24 cellular contexts compared by ENCODE assay signal in the genomic region with DNA sequence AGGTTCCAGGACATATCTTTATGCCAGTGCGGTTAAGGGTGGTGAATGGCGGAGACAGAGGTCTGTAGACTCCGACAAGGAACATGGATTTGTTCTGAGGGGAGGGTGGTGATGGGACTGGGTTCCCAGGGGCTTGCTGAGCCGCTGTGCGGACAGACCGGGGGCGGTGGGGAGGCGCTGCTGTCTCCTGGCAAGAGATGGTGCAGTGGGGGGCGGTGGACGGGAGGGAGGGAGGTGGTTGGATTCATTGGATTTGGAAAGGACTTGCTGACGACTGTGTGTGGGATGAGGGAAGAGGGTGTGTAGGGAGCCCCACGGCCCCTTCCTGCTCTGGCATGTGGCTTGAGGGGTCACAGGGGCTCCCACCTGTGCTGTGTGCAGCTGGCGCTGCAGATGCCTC. TPM values are rescaled to one million over a fixed set of nuclear protein-coding genes. Genes with fewer than 3 reads are reported as not detected.
DNase-seq lines count a peak whose midpoint lies in the region; ATAC-seq, FAIRE-seq and TF ChIP-seq lines count a peak whose summit lies in the region.
"Had no signal": no experiment of that assay in that cellular context is flagged by ENCODE, and none has a peak within 500 bp of the region (broad histone marks: within the 10 kb centered on the region; RNA-seq: fewer than 3 reads in every experiment).

No MANE protein-coding gene starts in this region.

- no peaks in the 10 kb centered on the region for H3K27me3 ChIP-seq in right atrium auricular region

- no peaks in the 10 kb centered on the region for H3K36me3 ChIP-seq in right atrium auricular region

- no peaks in the 10 kb centered on the region for H3K9me3 ChIP-seq in right atrium auricular region
- H3K9me3 ChIP-seq: A549, Caco-2 had no signal

- no peak overlapping the region for H3K4me3 ChIP-seq in right atrium auricular region
- H3K4me3 ChIP-seq: A549 had no signal

- peaks cover 13% of the 10 kb centered on the region for H3K4me1 Mint-ChIP-seq in mesothelial cell of epicardium
- H3K4me1 Mint-ChIP-seq: B cell had no signal

- peak overlapping the region; percentile 65 for H3K27ac Mint-ChIP-seq in mesothelial cell of epicardium
- H3K27ac Mint-ChIP-seq: B cell; CD8-positive, alpha-beta T cell; T-cell had no signal

- H3K4me1 ChIP-seq in right atrium auricular region = peaks cover 0 to 60% of the 10 kb centered on the region in 2 donors
- H3K4me1 ChIP-seq: Caco-2 had no signal

- no peaks in the 10 kb centered on the region for H3K9me3 Mint-ChIP-seq in mesothelial cell of epicardium
- H3K9me3 Mint-ChIP-seq: CD8-positive, alpha-beta T cell; T-cell had no signal

- FAIRE-seq in D721Med (lab: Jason Lieb, UNC) = no peak
- FAIRE-seq: A549, GM12891, HepG2 had no signal

- DNase-seq in Right ventricle myocardium superior (no peak), right atrium auricular region (ENCODE audit: low spot score) (no peak), mesothelial cell of epicardium (ENCODE audit: low spot score in 2 of 2, unreplicated experiment in 2 of 2) (no peak), D721Med (ENCODE audit: insufficient read length, low spot score) (no peak), NCI-H1417 treated with DMSO at 0.1 percent for 48 hours (lab: John Stamatoyannopoulos, UW) (no peak)
- DNase-seq: Caco-2; CD8-positive, alpha-beta T cell; DMS 273 treated with DMSO at 0.1 percent for 48 hours; GF-D8; Karpas-422; NCI-H187 treated with DMSO at 0.1 percent for 48 hours; NCI-H446; SIG-M5; T-cell had no signal

- peaks cover 2% of the 10 kb centered on the region for H3K36me3 Mint-ChIP-seq in mesothelial cell of epicardium
- H3K36me3 Mint-ChIP-seq: CD8-positive, alpha-beta T cell; T-cell had no signal

- peaks cover 2% of the 10 kb centered on the region for H3K27me3 Mint-ChIP-seq in mesothelial cell of epicardium (ENCODE audit: low read depth)
- H3K27me3 Mint-ChIP-seq: B cell, T-cell had no signal

- no peak for TF ChIP-seq CTCF in right atrium auricular region (IDR thresholded peaks at IDR 0.05)
- TF ChIP-seq CTCF in VCaP (conservative IDR thresholded peaks at IDR 0.05) = no peak
- TF ChIP-seq CTCF in mesothelial cell of epicardium (IDR thresholded peaks at IDR 0.05; ENCODE audit: unreplicated experiment) = no peak
- no peak for TF ChIP-seq CTCF in D721Med (IDR thresholded peaks at IDR 0.05; ENCODE audit: insufficient read depth, missing control alignments)

- ATAC-seq in Right ventricle myocardium superior (ENCODE audit: poor library complexity) (peak; percentile 3), GM18517 (IDR thresholded peaks at IDR 0.05; ENCODE audit: unreplicated experiment) (no peak)
- ATAC-seq: A549; CD8-positive, alpha-beta T cell; HepG2; Panc1; T-cell had no signal

- intact Hi-C loops in Right ventricle myocardium superior (cut with DNase I) = no loop called here

- H3K4me3 Mint-ChIP-seq in mesothelial cell of epicardium = no peak overlapping the region
- H3K4me3 Mint-ChIP-seq: B cell; CD8-positive, alpha-beta T cell; T-cell had no signal

- no peak overlapping the region for H3K27ac ChIP-seq in right atrium auricular region
- peak overlapping the region; percentile 22; the same call in 1 of the 2 replicates for H3K27ac ChIP-seq in VCaP
- H3K27ac ChIP-seq: A549, C4-2B had no signal

RNA-seq across cellular contexts. Expression of a gene that starts 43.2 kb away (rescaled TPM):
- 0.35 TPM for total RNA-seq in Right ventricle myocardium superior
- total RNA-seq in right atrium auricular region = 1 to 10 TPM in 1 of 2 donors, under 1 TPM in 1; 0.67 to 1.7 TPM
- total RNA-seq in mesothelial cell of epicardium = 7.1 to 7.9 TPM (median 7.3 TPM) in 3 replicates
- total RNA-seq: B cell; CD8-positive, alpha-beta T cell; HT1080; OCI-LY7; T-cell had no signal
